ENCODE assay signal across 1 cellular context in genomic region chrX:115584715-115585114, GRCh38.
TF ChIP-seq lines count a peak whose summit lies in the region.

No MANE protein-coding gene starts in this region.

TF ChIP-seq in A549, 52 proteins besides CTCF, POLR2A, EP300 and RAD21 (continued from another document):
- TF ChIP-seq HOXA7 (CRISPR knock-in tag; IDR thresholded peaks at IDR 0.05) (no peak), REST (IDR thresholded peaks at IDR 0.05) (no peak)
TF ChIP-seq in A549: peak in this region for 0.
